In genomic region chr13:19663416-19663979, GRCh38 we compare ENCODE assay signal across 18 cellular contexts.
"Had no signal": no experiment of that assay in that cellular context is flagged by ENCODE, and none has a peak within 500 bp of the region (broad histone marks: within the 10 kb centered on the region; RNA-seq: fewer than 3 reads in every experiment).

No MANE protein-coding gene starts in this region.

- H3K4me1 ChIP-seq: ascending aorta, breast epithelium, stomach, testis had no signal

- H3K9me3 Mint-ChIP-seq: activated CD4-positive, alpha-beta memory T cell treated with anti-CD3 and anti-CD28 coated beads for 36 hours; T-helper 1 cell treated with Interleukin-12 subunit alpha and Interleukin-12 subunit beta and Interleukin-4 antibody, amounts not matched to agents 30 μg/mL and 1 μg/mL, for 36 hours had no signal

- H3K9me3 ChIP-seq: ascending aorta, breast epithelium, heart right ventricle, neutrophil, stomach, testis had no signal

- H3K4me3 ChIP-seq: ascending aorta, breast epithelium, heart right ventricle, lung, stomach, testis had no signal

- ATAC-seq: heart right ventricle, left colon, right cardiac atrium had no signal

- H3K27me3 Mint-ChIP-seq: activated CD4-positive, alpha-beta memory T cell treated with anti-CD3 and anti-CD28 coated beads for 36 hours had no signal

- H3K27me3 ChIP-seq: ascending aorta, breast epithelium, heart right ventricle, neutrophil, stomach, testis had no signal

- H3K27ac Mint-ChIP-seq: activated CD4-positive, alpha-beta memory T cell treated with anti-CD3 and anti-CD28 coated beads for 36 hours; T-helper 1 cell treated with Interleukin-12 subunit alpha and Interleukin-12 subunit beta and Interleukin-4 antibody, amounts not matched to agents 30 μg/mL and 1 μg/mL, for 36 hours had no signal

- H3K27ac ChIP-seq: ascending aorta, breast epithelium, epithelial cell of prostate, heart right ventricle, neutrophil, stomach, testis, WERI-Rb-1 had no signal

- DNase-seq: activated CD4-positive, alpha-beta memory T cell treated with anti-CD3 and anti-CD28 coated beads for 36 hours; dermis blood vessel endothelial cell; foreskin melanocyte; heart right ventricle; left colon; right cardiac atrium; small intestine; stimulated activated CD4-positive, alpha-beta T cell treated with anti-CD3 and anti-CD28 coated beads, Interleukin-4, amount 100 ng/mL, for 4 hours; stimulated activated CD8-positive, alpha-beta memory T cell treated with anti-CD3 and anti-CD28 coated beads, Interleukin-4, amount 100 ng/mL, for 48 hours; stomach; testis; WERI-Rb-1 had no signal

- H3K4me3 Mint-ChIP-seq: activated CD4-positive, alpha-beta memory T cell treated with anti-CD3 and anti-CD28 coated beads for 36 hours; T-helper 1 cell treated with Interleukin-12 subunit alpha and Interleukin-12 subunit beta and Interleukin-4 antibody, amounts not matched to agents 30 μg/mL and 1 μg/mL, for 36 hours had no signal
